ENCODE assay signal across 12 cellular contexts in the genomic region with DNA sequence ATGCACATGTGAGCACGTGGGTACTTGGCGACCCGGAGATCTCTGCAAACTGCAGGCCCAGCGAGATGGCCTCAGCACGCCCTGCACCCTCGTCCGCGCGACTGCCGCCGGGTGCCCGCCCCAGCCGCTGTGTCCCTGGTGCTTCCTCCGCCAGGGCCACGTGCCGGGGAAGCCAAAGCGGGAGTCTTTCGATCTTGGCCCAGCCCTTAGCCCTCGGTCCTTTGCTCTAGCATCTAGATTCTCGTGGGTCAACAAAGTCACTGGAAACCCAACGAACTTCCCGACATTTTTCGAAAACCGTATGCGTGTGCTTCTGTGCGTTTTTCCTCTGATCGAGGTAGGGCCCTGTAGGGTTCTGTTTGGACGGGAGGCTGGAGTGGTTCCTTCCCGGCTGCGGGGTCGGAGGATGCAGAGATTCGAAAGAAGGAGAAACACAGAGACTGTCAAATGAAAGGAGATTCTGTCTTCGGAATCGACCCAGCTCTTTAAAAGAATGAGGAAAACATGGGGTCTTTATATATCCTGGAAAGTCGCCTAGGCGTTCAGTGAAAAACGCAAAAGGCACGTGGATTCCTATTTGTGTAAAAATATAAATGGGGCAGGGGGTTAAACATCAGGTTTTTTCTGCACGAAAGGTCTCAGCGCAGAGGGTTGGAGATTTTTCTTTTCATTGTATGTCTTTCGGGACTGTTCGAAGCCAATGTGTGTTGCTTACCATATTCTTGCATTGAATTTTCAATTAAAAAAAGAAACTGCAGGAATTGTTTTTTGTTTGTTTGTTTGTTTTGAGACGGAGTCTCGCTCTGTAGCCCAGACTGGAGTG.
DNase-seq lines count a peak whose midpoint lies in the region; ATAC-seq and TF ChIP-seq lines count a peak whose summit lies in the region.
"Had no signal": no experiment of that assay in that cellular context is flagged by ENCODE, and none has a peak within 500 bp of the region (broad histone marks: within the 10 kb centered on the region; RNA-seq: fewer than 3 reads in every experiment).

No MANE protein-coding gene starts in this region.

- TF ChIP-seq POLR2A in spleen (IDR thresholded peaks at IDR 0.05) = no peak

- H3K9me3 Mint-ChIP-seq in activated B cell treated with CpG ODN at 0.5 μM for 24 hours = no peaks in the 10 kb centered on the region

- CTCF ChIA-PET in activated B cell treated with CpG ODN at 0.5 μM for 24 hours (lab: Charles Lee) = no interaction called here

- H3K27me3 Mint-ChIP-seq in activated B cell treated with CpG ODN at 0.5 μM for 24 hours = peaks cover 50% of the 10 kb centered on the region

- WGBS in spleen, 5 donors = 6 to 9% (median 8%) methylated on average over 32 to 44 of the region's 44 CpGs

- POLR2A ChIA-PET in activated B cell treated with CpG ODN at 0.5 μM for 24 hours (lab: Charles Lee) = interaction anchor here (0.7 kb wide), 1 partner anchor 1187 kb away, joined by 4 read pairs; no protein-coding TSS in a partner anchor

- peaks cover 47% of the 10 kb centered on the region for H3K4me1 Mint-ChIP-seq in activated B cell treated with CpG ODN at 0.5 μM for 24 hours

- peak overlapping the region; percentile 81 for H3K4me3 Mint-ChIP-seq in activated B cell treated with CpG ODN at 0.5 μM for 24 hours

- ATAC-seq in activated B cell treated with CpG ODN at 0.5 μM for 24 hours (ENCODE audit: low read depth) (no peak), GM21786 (IDR thresholded peaks at IDR 0.05; ENCODE audit: unreplicated experiment) (no peak)

- H3K4me3 ChIP-seq in spleen = peak overlapping the region in 1 of 8 donors; percentile 78
- H3K4me3 ChIP-seq: cardiac muscle cell, PC-9 had no signal

- no peaks in the 10 kb centered on the region for H3K36me3 ChIP-seq in spleen
- H3K36me3 ChIP-seq: cardiac muscle cell had no signal

- H3K36me3 Mint-ChIP-seq in activated B cell treated with CpG ODN at 0.5 μM for 24 hours (ENCODE audit: low read depth) = no peaks in the 10 kb centered on the region

- H3K27me3 ChIP-seq in spleen (replicated peaks in 1 of 7) = peaks cover 33 to 97% (median 90%) of the 10 kb centered on the region in 7 donors

- H3K27ac ChIP-seq in spleen = no peak overlapping the region
- H3K27ac ChIP-seq: cardiac muscle cell, PC-9 had no signal

- no peaks in the 10 kb centered on the region for H3K9me3 ChIP-seq in spleen

- TF ChIP-seq CTCF in activated B cell treated with CpG ODN at 0.5 μM for 24 hours (IDR thresholded peaks at IDR 0.05) (no peak), spleen (IDR thresholded peaks at IDR 0.05 in 8 of 11, conservative IDR thresholded peaks at IDR 0.05 in 3 of 11) (no peak)

- intact Hi-C loops in activated B cell treated with CpG ODN at 0.5 μM for 24 hours (cut with micrococcal nuclease) = loop anchor here (5.0 to 10.0 kb wide), 3 partner anchors 169 to 951 kb away; partner anchors contain the start of genes KLF14, STRIP2 and UBE2H
- intact Hi-C loops in spleen (cut with DNase I; ENCODE audit: low total_unique reads) = no loop called here

- H3K4me1 ChIP-seq in spleen = peaks cover 58 to 80% (median 77%) of the 10 kb centered on the region in 6 donors

- no peak overlapping the region for H3K27ac Mint-ChIP-seq in activated B cell treated with CpG ODN at 0.5 μM for 24 hours

- DNase-seq in activated CD8-positive, alpha-beta memory T cell treated with anti-CD3 and anti-CD28 coated beads for 24 hours = peak; percentile 62
- DNase-seq in activated CD8-positive, alpha-beta memory T cell treated with anti-CD3 and anti-CD28 coated beads, Interleukin-2, amount 50 U/mL, for 4 hours = no peak
- DNase-seq in activated B cell treated with CpG ODN at 0.5 μM for 24 hours (no peak), fibroblast of peridontal ligament (ENCODE audit: extremely low read depth) (peak; percentile 11), spleen (peak; percentile 76), hippocampal formation (lab: John Stamatoyannopoulos, UW) (no peak), SW 1271 (lab: John Stamatoyannopoulos, UW) (no peak)
- DNase-seq: EL, NCI-H2171 had no signal

Comparison
In these comparisons a context has a peak if more than half of its experiments do, and no peak if none do; other contexts are left out.
1. DNase-seq: peak in activated CD8-positive, alpha-beta memory T cell treated with anti-CD3 and anti-CD28 coated beads for 24 hours (single experiment), fibroblast of peridontal ligament (single experiment) and spleen (single experiment); none in activated CD8-positive, alpha-beta memory T cell treated with anti-CD3 and anti-CD28 coated beads, Interleukin-2, amount 50 U/mL, for 4 hours (single experiment), activated B cell treated with CpG ODN at 0.5 μM for 24 hours (single experiment), hippocampal formation (0 of 2) and SW 1271 (0 of 2).